In genomic region chr14:96122496-96122895, GRCh38 we compare ENCODE assay signal across 19 cellular contexts.
DNase-seq lines count a peak whose midpoint lies in the region; ATAC-seq lines count a peak whose summit lies in the region.
"Had no signal": no experiment of that assay in that cellular context is flagged by ENCODE, and none has a peak within 500 bp of the region (broad histone marks: within the 10 kb centered on the region; RNA-seq: fewer than 3 reads in every experiment).

No MANE protein-coding gene starts in this region.

- ATAC-seq in HG03354 (IDR thresholded peaks at IDR 0.05; ENCODE audit: poor library complexity, severe bottlenecking, unreplicated experiment) (no peak), GM21515 (IDR thresholded peaks at IDR 0.05; ENCODE audit: unreplicated experiment) (no peak)
- ATAC-seq: pancreas had no signal

- in situ Hi-C loops in SK-MEL-5 (cut with HindIII; ENCODE audit: low pct_unique_long_range_greater_than_20kb, low sequenced_read_pairs), result no loop called here

- DNase-seq in ELR (ENCODE audit: low read depth), result peak; percentile 98
- DNase-seq in SK-MEL-5 (ENCODE audit: low read depth, low spot score), result peak; percentile 64
- DNase-seq in fibroblast of peridontal ligament (ENCODE audit: extremely low read depth), result peak; percentile 88
- DNase-seq in skeletal muscle cell (ENCODE audit: low read depth), result peak; percentile 66
- DNase-seq in stimulated activated naive CD4-positive, alpha-beta T cell treated with Interleukin-2 at 50 U/mL for 16 hours (lab: John Stamatoyannopoulos, UW), result no peak
- no peak for DNase-seq in stimulated activated CD4-positive, alpha-beta T cell treated with anti-CD3 and anti-CD28 coated beads, Interleukin-15, amount 100 ng/mL, for 24 hours
- DNase-seq: activated CD4-positive, alpha-beta memory T cell treated with anti-CD3 and anti-CD28 coated beads, Interleukin-2, amount 10 ng/mL, durations not matched to agents 7 days and 5 days; activated gamma-delta T cell; C1 segment of cervical spinal cord; DND-41; effector memory CD4-positive, alpha-beta T cell; MM.1S; NCI-H2029 treated with DMSO at 0.1 percent for 48 hours; NCI-H526 treated with DMSO at 0.1 percent for 48 hours; pancreas; RPMI8226; thyroid gland had no signal

- no peak overlapping the region for H3K4me3 ChIP-seq in skeletal muscle cell (ENCODE audit: low read depth, low read length)
- H3K4me3 ChIP-seq: pancreas, thyroid gland had no signal

Comparison
In these comparisons a context has a peak if more than half of its experiments do, and no peak if none do; other contexts are left out.
1. DNase-seq: peak in ELR (single experiment), SK-MEL-5 (single experiment), fibroblast of peridontal ligament (single experiment) and skeletal muscle cell (single experiment); none in stimulated activated naive CD4-positive, alpha-beta T cell treated with Interleukin-2 at 50 U/mL for 16 hours (single experiment) and stimulated activated CD4-positive, alpha-beta T cell treated with anti-CD3 and anti-CD28 coated beads, Interleukin-15, amount 100 ng/mL, for 24 hours (single experiment).